In the genomic region with DNA sequence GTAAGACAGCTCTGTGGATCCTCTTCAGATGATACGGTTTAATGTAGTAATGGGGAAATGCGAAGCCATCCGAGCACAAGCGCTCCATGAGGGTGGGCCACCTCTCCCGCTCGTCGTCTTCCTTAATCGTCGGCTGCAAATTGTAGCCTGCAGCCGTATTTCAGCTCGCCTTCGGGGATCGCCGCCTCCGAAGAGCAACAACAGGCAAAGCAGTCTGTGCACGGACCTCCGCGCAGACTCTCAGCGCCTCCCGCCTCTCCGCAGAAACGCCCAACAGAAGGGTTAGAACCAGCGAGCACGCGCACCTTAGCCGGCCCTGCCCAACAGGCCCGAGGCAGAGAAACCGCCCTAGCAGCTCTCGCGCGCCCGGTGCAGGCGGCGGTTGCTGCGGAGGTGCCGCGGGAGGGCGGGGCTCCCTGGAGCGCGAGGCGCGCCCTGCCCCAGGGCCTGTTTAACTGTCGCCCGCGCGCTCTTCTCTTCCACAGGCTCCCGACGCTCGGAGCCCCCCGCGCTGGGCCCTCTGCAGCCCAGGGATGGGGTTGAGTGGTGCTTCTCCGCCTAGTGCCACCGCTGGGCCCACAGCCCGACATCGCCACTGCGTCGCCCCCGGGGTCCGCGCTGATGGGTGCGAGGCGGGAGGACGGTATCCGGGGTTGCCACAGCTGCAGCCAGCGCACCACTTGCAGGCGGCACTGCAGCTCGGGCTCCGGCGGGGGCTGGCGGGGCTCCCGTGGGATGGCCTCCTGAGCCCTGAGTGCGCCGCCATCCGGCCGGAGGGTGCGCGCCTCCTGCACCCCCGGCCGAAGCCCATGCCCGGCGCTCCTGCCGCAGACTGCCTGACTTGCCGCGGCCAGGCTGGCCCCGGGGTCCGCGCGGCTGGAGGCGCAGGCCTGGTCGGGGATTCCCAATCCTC, we compare ENCODE assay signal across 8 cellular contexts. TPM values are rescaled to one million over a fixed set of nuclear protein-coding genes. Genes with fewer than 3 reads are reported as not detected.
DNase-seq lines count a peak whose midpoint lies in the region; ATAC-seq and TF ChIP-seq lines count a peak whose summit lies in the region.
"Not testable (repeated sequence)": the region's sequence is repeated elsewhere in the genome, so short reads cannot be mapped to it uniquely, and the experiment has no call there.

A gene (minus strand): TSS at position 280 of the 913 bp plus-strand sequence. CDS start 192 bp downstream, at position 88.

- not testable (repeated sequence) for H3K27me3 Mint-ChIP-seq in CD14-positive monocyte (ENCODE audit: low read depth in 3 of 3)
- H3K27me3 Mint-ChIP-seq in T-helper 1 cell treated with Interleukin-12 subunit alpha and Interleukin-12 subunit beta and Interleukin-4 antibody, amounts not matched to agents 30 μg/mL and 1 μg/mL, for 36 hours (ENCODE audit: low read depth), result peaks cover 18% of the 10 kb centered on the region
- H3K27me3 Mint-ChIP-seq in natural killer cell (ENCODE audit: low read depth in 2 of 2), result peaks cover 13 to 15% of the 10 kb centered on the region in 2 donors

- peak within 1 kb of the TSS; percentile 55 to 95 (median 86) for H3K27ac Mint-ChIP-seq in CD14-positive monocyte
- peak within 1 kb of the TSS; percentile 100 for H3K27ac Mint-ChIP-seq in T-helper 1 cell treated with Interleukin-12 subunit alpha and Interleukin-12 subunit beta and Interleukin-4 antibody, amounts not matched to agents 30 μg/mL and 1 μg/mL, for 36 hours
- peak within 1 kb of the TSS; percentile 90 to 91 for H3K27ac Mint-ChIP-seq in natural killer cell

- H3K4me1 ChIP-seq in adipocyte (ENCODE audit: control insufficient read depth, insufficient read depth, low read length), result not testable (repeated sequence)

- intact Hi-C loops in CD14-positive monocyte (cut with micrococcal nuclease), result loop anchor here in 1 of 2 donors (2.0 to 10.0 kb wide), 2 partner anchors 55 to 107 kb away; a partner anchor contains a TSS
- intact Hi-C loops in natural killer cell (cut with micrococcal nuclease), result loop anchor here (1.0 kb wide), 1 partner anchor 107 kb away; no protein-coding TSS in a partner anchor

- H3K9me3 Mint-ChIP-seq in CD14-positive monocyte; T-helper 1 cell treated with Interleukin-12 subunit alpha and Interleukin-12 subunit beta and Interleukin-4 antibody, amounts not matched to agents 30 μg/mL and 1 μg/mL, for 36 hours; natural killer cell: not testable (repeated sequence)

- ATAC-seq in GM19468 (IDR thresholded peaks at IDR 0.05; ENCODE audit: extremely low read depth, unreplicated experiment) (peak; percentile 63), HG03439 (IDR thresholded peaks at IDR 0.05; ENCODE audit: unreplicated experiment) (peak; percentile 78), natural killer cell (peak; percentile 64 to 70 (median 68))

- not testable (repeated sequence) for H3K36me3 Mint-ChIP-seq in CD14-positive monocyte; T-helper 1 cell treated with Interleukin-12 subunit alpha and Interleukin-12 subunit beta and Interleukin-4 antibody, amounts not matched to agents 30 μg/mL and 1 μg/mL, for 36 hours (ENCODE audit: low read depth); natural killer cell

- H3K4me1 Mint-ChIP-seq in CD14-positive monocyte, result peaks cover 12% of the 10 kb centered on the region
- H3K4me1 Mint-ChIP-seq in T-helper 1 cell treated with Interleukin-12 subunit alpha and Interleukin-12 subunit beta and Interleukin-4 antibody, amounts not matched to agents 30 μg/mL and 1 μg/mL, for 36 hours (ENCODE audit: low read depth); natural killer cell: not testable (repeated sequence)

- TF ChIP-seq CTCF in CD14-positive monocyte (IDR thresholded peaks at IDR 0.05); natural killer cell (IDR thresholded peaks at IDR 0.05): not testable (repeated sequence)

- DNase-seq in CD14-positive monocyte (ENCODE audit: low spot score), result not testable (repeated sequence)
- DNase-seq in adipocyte (ENCODE audit: low read depth), result peak; percentile 47
- peak; percentile 20 for DNase-seq in germinal center (ENCODE audit: low spot score)
- DNase-seq in natural killer cell, result peak; percentile 24
- DNase-seq in stimulated activated CD8-positive, alpha-beta memory T cell treated with anti-CD3 and anti-CD28 coated beads, Interleukin-2, amount 100 ng/mL, for 1 hour (ENCODE audit: low read depth in 2 of 2), result peak; percentile 17 to 47

- not testable (repeated sequence) for H3K36me3 ChIP-seq in adipocyte (ENCODE audit: control insufficient read depth, insufficient read depth, low read length, severe bottlenecking)

- H3K9ac ChIP-seq in adipocyte (ENCODE audit: low read length), result peak within 1 kb of the TSS; percentile 91

- H3K27me3 ChIP-seq in adipocyte (replicated peaks; ENCODE audit: control insufficient read depth, insufficient read depth, low read length), result not testable (repeated sequence)

- H3K4me3 Mint-ChIP-seq in CD14-positive monocyte (peak within 1 kb of the TSS; percentile 94 to 98), natural killer cell (peak within 1 kb of the TSS; percentile 95)
- H3K4me3 Mint-ChIP-seq in T-helper 1 cell treated with Interleukin-12 subunit alpha and Interleukin-12 subunit beta and Interleukin-4 antibody, amounts not matched to agents 30 μg/mL and 1 μg/mL, for 36 hours, result peak within 1 kb of the TSS; percentile 100

- peak within 1 kb of the TSS; percentile 85 for H3K4me3 ChIP-seq in adipocyte (ENCODE audit: low read length)

- not testable (repeated sequence) for H3K9me3 ChIP-seq in adipocyte (ENCODE audit: control insufficient read depth, low read length)

RNA-seq across cellular contexts. Expression of the gene that starts here (rescaled TPM):
- polyA plus RNA-seq in CD14-positive monocyte, result 1 to 10 TPM in 1 of 2 donors, under 1 TPM in 1; 0.73 to 1.2 TPM
- 10 to 100 TPM; 57.1 to 76.5 (median 71.8) TPM for total RNA-seq in natural killer cell
